Comparison of ENCODE assay signal across 19 cellular contexts in the genomic region with DNA sequence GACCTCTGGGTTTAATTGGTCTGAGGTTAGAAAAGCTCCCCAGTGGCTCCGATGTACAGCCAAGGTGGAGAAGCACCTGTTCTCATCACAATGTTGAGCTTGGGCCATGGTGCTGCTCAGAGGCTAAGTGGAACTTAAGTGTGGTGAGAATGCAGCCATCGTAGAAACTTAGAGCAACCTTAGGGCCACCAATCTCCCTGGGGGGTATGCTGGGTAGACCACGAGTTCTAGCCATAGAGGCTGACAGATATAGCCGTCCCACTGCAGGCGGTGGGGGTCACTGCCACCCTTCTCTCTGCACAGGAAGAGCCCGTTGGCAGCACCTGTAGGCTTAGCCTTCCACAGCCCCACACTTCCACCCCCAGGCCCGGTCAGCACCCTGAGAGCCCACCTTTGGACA. TPM values are rescaled to one million over a fixed set of nuclear protein-coding genes. Genes with fewer than 3 reads are reported as not detected.
DNase-seq lines count a peak whose midpoint lies in the region; ATAC-seq and TF ChIP-seq lines count a peak whose summit lies in the region.
"Had no signal": no experiment of that assay in that cellular context is flagged by ENCODE, and none has a peak within 500 bp of the region (broad histone marks: within the 10 kb centered on the region; RNA-seq: fewer than 3 reads in every experiment).

No MANE protein-coding gene starts in this region.

- intact Hi-C loops in sigmoid colon (cut with DNase I): no loop called here
- intact Hi-C loops in CD4-positive, alpha-beta T cell (cut with DNase I, micrococcal nuclease): no loop called here
- intact Hi-C loops in mammary epithelial cell (cut with micrococcal nuclease): no loop called here

- H3K9ac ChIP-seq in BLaER1 treated with 17β-estradiol and CSF1 and Interleukin-3, amounts not matched to agents 10 nM and 100 nM: no peak overlapping the region
- H3K9ac ChIP-seq in mammary epithelial cell (ENCODE audit: insufficient read depth, low read length): no peak overlapping the region

- no peak for TF ChIP-seq EP300 in sigmoid colon (IDR thresholded peaks at IDR 0.05)

- CTCF ChIA-PET in CD4-positive, alpha-beta T cell (lab: Charles Lee): no interaction called here
- CTCF ChIA-PET in mammary epithelial cell (lab: Charles Lee; ENCODE audit: low non-redundant PET): no interaction called here

- H3K4me1 ChIP-seq in BLaER1 treated with 17β-estradiol and CSF1 and Interleukin-3, amounts not matched to agents 10 nM and 100 nM: peaks cover 29 to 52% (median 37%) of the 10 kb centered on the region in 10 experiments
- peaks cover 0 to 92% (median 82%) of the 10 kb centered on the region in 4 donors for H3K4me1 ChIP-seq in sigmoid colon
- peaks cover 45% of the 10 kb centered on the region for H3K4me1 ChIP-seq in SJCRH30
- H3K4me1 ChIP-seq in mammary epithelial cell (ENCODE audit: insufficient read depth, low read length): peaks cover 9% of the 10 kb centered on the region

- TF ChIP-seq CTCF in brain (conservative IDR thresholded peaks at IDR 0.05) (no peak), sigmoid colon (IDR thresholded peaks at IDR 0.05) (no peak), mammary epithelial cell (conservative IDR thresholded peaks at IDR 0.05 in 1 of 2, IDR thresholded peaks at IDR 0.05 in 1 of 2; ENCODE audit: extremely low read depth in 1 of 2, insufficient read depth in 1 of 2, low read depth in 1 of 2, low read length in 2 of 2) (no peak)
- no peak for TF ChIP-seq CTCF in CD4-positive, alpha-beta T cell (IDR thresholded peaks at IDR 0.05)

- H4K20me1 ChIP-seq in BLaER1 treated with 17β-estradiol and CSF1 and Interleukin-3, amounts not matched to agents 10 nM and 100 nM: peaks cover 0 to 5% (median 0%) of the 10 kb centered on the region in 11 experiments; a peak in 1 of 22 replicates
- H4K20me1 ChIP-seq in mammary epithelial cell (ENCODE audit: insufficient read depth, low read length): no peaks in the 10 kb centered on the region

- H3K27me3 Mint-ChIP-seq in brain: peaks cover 5% of the 10 kb centered on the region
- no peaks in the 10 kb centered on the region for H3K27me3 Mint-ChIP-seq in CD4-positive, alpha-beta T cell

- no peak overlapping the region for H3K4me3 ChIP-seq in BLaER1 treated with 17β-estradiol and CSF1 and Interleukin-3, amounts not matched to agents 10 nM and 100 nM
- no peak overlapping the region for H3K4me3 ChIP-seq in sigmoid colon
- no peak overlapping the region for H3K4me3 ChIP-seq in SJCRH30
- no peak overlapping the region for H3K4me3 ChIP-seq in mammary epithelial cell (replicated peaks in 1 of 3; ENCODE audit: insufficient read depth in 1 of 3, low read depth in 2 of 3, low read length in 3 of 3)
- H3K4me3 ChIP-seq: MG63 had no signal

- H3K4me1 Mint-ChIP-seq in brain: peaks cover 74% of the 10 kb centered on the region
- H3K4me1 Mint-ChIP-seq in CD4-positive, alpha-beta T cell (ENCODE audit: low read depth): no peaks in the 10 kb centered on the region

- 61 to 86% methylated on average over 7 of the region's 7 CpGs for WGBS in sigmoid colon, 2 donors
- whole genome bisulfite sequencing in mammary epithelial cell (ENCODE audit: low coverage, missing lambda C conversion rate): 94% methylated on average over 7 of the region's 7 CpGs

- no peak overlapping the region for H3K27ac ChIP-seq in BLaER1 treated with 17β-estradiol and CSF1 and Interleukin-3, amounts not matched to agents 10 nM and 100 nM
- peak overlapping the region; percentile 87 to 95 (median 94) for H3K27ac ChIP-seq in sigmoid colon
- no peak overlapping the region for H3K27ac ChIP-seq in CD4-positive, alpha-beta T cell (ENCODE audit: low read depth, low read length)
- H3K27ac ChIP-seq in SJCRH30: no peak overlapping the region
- no peak overlapping the region for H3K27ac ChIP-seq in mammary epithelial cell (ENCODE audit: insufficient read depth, low read depth, low read length)

- no peaks in the 10 kb centered on the region for H3K9me3 Mint-ChIP-seq in brain
- no peaks in the 10 kb centered on the region for H3K9me3 Mint-ChIP-seq in CD4-positive, alpha-beta T cell
- H3K9me3 Mint-ChIP-seq: activated naive CD8-positive, alpha-beta T cell treated with anti-CD3 and anti-CD28 coated beads for 36 hours; activated T-cell treated with anti-CD3 and anti-CD28 coated beads, Interleukin-2, amount 50 U/mL, for 4 hours had no signal

- no peaks in the 10 kb centered on the region for H3K79me2 ChIP-seq in mammary epithelial cell (ENCODE audit: insufficient read depth, low read length)

- no peak overlapping the region for H2AFZ ChIP-seq in mammary epithelial cell (ENCODE audit: low read depth, low read length)

- dilution Hi-C loops in mammary epithelial cell (cut with HindIII; ENCODE audit: low sequenced_read_pairs): no loop called here

- ATAC-seq in GM21619 (IDR thresholded peaks at IDR 0.05; ENCODE audit: unreplicated experiment): peak; percentile 44
- ATAC-seq in CD4-positive, alpha-beta T cell (ENCODE audit: poor library complexity): no peak
- ATAC-seq: activated T-cell treated with anti-CD3 and anti-CD28 coated beads, Interleukin-2, amount 50 U/mL, for 4 hours; stimulated activated naive CD8-positive, alpha-beta T cell treated with anti-CD3 and anti-CD28 coated beads, Interleukin-15, Interleukin-2, amounts not matched to agents 100 U/mL and 50 U/mL, for 24 hours had no signal

- no peak overlapping the region for H3K4me3 Mint-ChIP-seq in brain
- H3K4me3 Mint-ChIP-seq in CD4-positive, alpha-beta T cell: no peak overlapping the region
- H3K4me3 Mint-ChIP-seq: activated naive CD8-positive, alpha-beta T cell treated with anti-CD3 and anti-CD28 coated beads for 36 hours; activated T-cell treated with anti-CD3 and anti-CD28 coated beads, Interleukin-2, amount 50 U/mL, for 4 hours had no signal

- DNase-seq in sigmoid colon (peak; percentile 53), NAMALWA (ENCODE audit: low spot score) (no peak), SJCRH30 (no peak), mammary epithelial cell (no peak)
- DNase-seq in CD4-positive, alpha-beta T cell: no peak
- DNase-seq: activated CD4-positive, alpha-beta T cell treated with anti-CD3 and anti-CD28 coated beads, Interleukin-2, amount 50 U/mL, for 4 hours; activated naive CD8-positive, alpha-beta T cell treated with anti-CD3 and anti-CD28 coated beads for 36 hours; activated T-cell treated with anti-CD3 and anti-CD28 coated beads, Interleukin-2, amount 50 U/mL, for 4 hours; Calu3; effector memory CD4-positive, alpha-beta T cell; H7; hypothalamus; MG63; NCI-H748 treated with DMSO at 0.1 percent for 48 hours; stimulated activated naive CD8-positive, alpha-beta T cell treated with anti-CD3 and anti-CD28 coated beads, Interleukin-15, Interleukin-2, amounts not matched to agents 100 U/mL and 50 U/mL, for 24 hours had no signal

- POLR2A ChIA-PET in CD4-positive, alpha-beta T cell (lab: Charles Lee): no interaction called here

- in situ Hi-C loops in mammary epithelial cell (cut with MboI; ENCODE audit: low sequenced_read_pairs in 2 of 2): no loop called here

- TF ChIP-seq POLR2A in sigmoid colon (IDR thresholded peaks at IDR 0.05): no peak

- peaks cover 0 to 11% (median 0%) of the 10 kb centered on the region in 11 experiments; a peak in 3 of 22 replicates for H3K27me3 ChIP-seq in BLaER1 treated with 17β-estradiol and CSF1 and Interleukin-3, amounts not matched to agents 10 nM and 100 nM
- H3K27me3 ChIP-seq in sigmoid colon (no peaks in the 10 kb centered on the region), SJCRH30 (no peaks in the 10 kb centered on the region), mammary epithelial cell (ENCODE audit: insufficient read depth, low read length) (no peaks in the 10 kb centered on the region)
- H3K27me3 ChIP-seq in CD4-positive, alpha-beta T cell (ENCODE audit: control insufficient read depth, insufficient read depth, low read length): no peaks in the 10 kb centered on the region
- H3K27me3 ChIP-seq: MG63, Peyer's patch had no signal

- H3K4me2 ChIP-seq in BLaER1 treated with 17β-estradiol and CSF1 and Interleukin-3, amounts not matched to agents 10 nM and 100 nM: peak overlapping the region; percentile 51 to 91 (median 79); a peak in 21 of 22 replicates
- H3K4me2 ChIP-seq in mammary epithelial cell (ENCODE audit: insufficient read depth, low read depth, low read length): no peak overlapping the region

- peak overlapping the region in 3 of 5 experiments; percentile 79 to 97 (median 97) for H3K27ac Mint-ChIP-seq in brain
- no peak overlapping the region for H3K27ac Mint-ChIP-seq in CD4-positive, alpha-beta T cell
- H3K27ac Mint-ChIP-seq: activated naive CD8-positive, alpha-beta T cell treated with anti-CD3 and anti-CD28 coated beads for 36 hours had no signal

- H3K9me3 ChIP-seq in BLaER1 treated with 17β-estradiol and CSF1 and Interleukin-3, amounts not matched to agents 10 nM and 100 nM (replicated peaks in 1 of 11): no peaks in the 10 kb centered on the region
- H3K9me3 ChIP-seq in sigmoid colon (no peaks in the 10 kb centered on the region), SJCRH30 (replicated peaks) (no peaks in the 10 kb centered on the region), mammary epithelial cell (replicated peaks; ENCODE audit: insufficient read depth, low read length) (no peaks in the 10 kb centered on the region)
- H3K9me3 ChIP-seq in CD4-positive, alpha-beta T cell (ENCODE audit: control insufficient read depth, low read length): no peaks in the 10 kb centered on the region
- H3K9me3 ChIP-seq: MG63, Peyer's patch had no signal

- BruUV-seq in mammary epithelial cell (replicated peaks; lab: Mats Ljungman, UMichigan): no TSS peak

- no peaks in the 10 kb centered on the region for H3K36me3 Mint-ChIP-seq in brain
- H3K36me3 Mint-ChIP-seq in CD4-positive, alpha-beta T cell (ENCODE audit: low read depth): no peaks in the 10 kb centered on the region
- H3K36me3 Mint-ChIP-seq: activated naive CD8-positive, alpha-beta T cell treated with anti-CD3 and anti-CD28 coated beads for 36 hours had no signal

- H3K36me3 ChIP-seq in BLaER1 treated with 17β-estradiol and CSF1 and Interleukin-3, amounts not matched to agents 10 nM and 100 nM: no peaks in the 10 kb centered on the region
- no peaks in the 10 kb centered on the region for H3K36me3 ChIP-seq in sigmoid colon
- no peaks in the 10 kb centered on the region for H3K36me3 ChIP-seq in SJCRH30
- no peaks in the 10 kb centered on the region for H3K36me3 ChIP-seq in mammary epithelial cell (ENCODE audit: insufficient read depth, low read length)

RNA-seq across cellular contexts. Expression of a gene that starts 38.0 kb away (rescaled TPM):
- polyA plus RNA-seq in brain (ENCODE audit: insufficient read depth, low read depth, low replicate concordance) (58.2 TPM), sigmoid colon (100 to 1,000 TPM; 110 to 220 (median 142) TPM), mammary epithelial cell (16.9 TPM)
- total RNA-seq in sigmoid colon (10 to 100 TPM; 24.7 to 46.8 (median 35.5) TPM), mammary epithelial cell (10 to 100 TPM in 1 of 2 donors, 1 to 10 TPM in 1; 7.8 to 46.3 TPM)
- under 1 TPM; 0.28 to 0.38 TPM for total RNA-seq in CD4-positive, alpha-beta T cell
- total RNA-seq in SJCRH30 (2014; rRNA removed; shearing (Covaris generic)): 32.6 and 41.7 TPM in 2 replicates
- 27.4 TPM for polyA minus RNA-seq in mammary epithelial cell

Comparison
In these comparisons a context has a peak if more than half of its experiments do, and no peak if none do; other contexts are left out.
1. H3K27ac ChIP-seq: peak in sigmoid colon (4 of 4); none in BLaER1 treated with 17β-estradiol and CSF1 and Interleukin-3, amounts not matched to agents 10 nM and 100 nM (0 of 11), CD4-positive, alpha-beta T cell (single experiment), SJCRH30 (single experiment) and mammary epithelial cell (single experiment).
2. RNA of a gene that starts 38.0 kb away (total RNA-seq): 7.8 to 46.3 TPM in mammary epithelial cell, 24.7 to 46.8 TPM in sigmoid colon and 32.6 to 41.7 TPM in SJCRH30; 0.28 to 0.38 TPM in CD4-positive, alpha-beta T cell; every median in the first group is over 4 times any median in the second.